9 cellular contexts compared by ENCODE assay signal in genomic region chr1:6554907-6555778, GRCh38. TPM values are rescaled to one million over a fixed set of nuclear protein-coding genes. Genes with fewer than 3 reads are reported as not detected.
DNase-seq lines count a peak whose midpoint lies in the region; ATAC-seq and TF ChIP-seq lines count a peak whose summit lies in the region.
"Had no signal": no experiment of that assay in that cellular context is flagged by ENCODE, and none has a peak within 500 bp of the region (broad histone marks: within the 10 kb centered on the region; RNA-seq: fewer than 3 reads in every experiment).

Gene TAS1R1 (plus strand): TSS chr1:6555307. CDS start chr1:6555374, 67 bp downstream.

- H3K27me3 Mint-ChIP-seq in T-cell: no peaks in the 10 kb centered on the region

- DNase-seq in T-cell: peak in 1 of 34 experiments; percentile 4
- DNase-seq in fibroblast of the aortic adventitia (ENCODE audit: low read depth): peak; percentile 28
- peak in 31 of 56 donors; percentile 2 to 67 (median 15) for DNase-seq in nucleus accumbens (lab: John Stamatoyannopoulos, UW)
- DNase-seq in NCI-H128 (lab: John Stamatoyannopoulos, UW; ENCODE audit: unreplicated experiment): no peak
- DNase-seq in stimulated activated CD4-positive, alpha-beta T cell treated with anti-CD3 and anti-CD28 coated beads, Interleukin-4, amount 100 ng/mL, for 1 hour: no peak
- no peak for DNase-seq in DMS79 (lab: John Stamatoyannopoulos, UW)
- DNase-seq in OCI-M1 (lab: John Stamatoyannopoulos, UW): no peak

- no peaks in the 10 kb centered on the region for H3K36me3 Mint-ChIP-seq in T-cell

- ATAC-seq in T-cell (replicated peaks in 1 of 4): no peak

- H3K27ac Mint-ChIP-seq in T-cell: peak within 1 kb of the TSS; percentile 49 to 76

- peaks cover 5 to 22% (median 19%) of the 10 kb centered on the region in 3 donors for H3K4me1 Mint-ChIP-seq in T-cell

- no peak for TF ChIP-seq CTCF in fibroblast of the aortic adventitia (IDR thresholded peaks at IDR 0.05; ENCODE audit: insufficient read depth, low read length)

- CTCF ChIA-PET in T-cell (lab: Charles Lee): interaction anchor here (0.5 to 1.0 kb wide), 5 partner anchors 25 to 319 kb away, joined by 3 to 5 read pairs (median 3); partner anchors contain the start of gene ICMT (in 1 of the 2)

- H3K4me3 ChIP-seq in GM08714 (ENCODE audit: low read length) (peak within 1 kb of the TSS; percentile 94), fibroblast of the aortic adventitia (ENCODE audit: low read depth, low read length) (peak within 1 kb of the TSS; percentile 90)

- no peaks in the 10 kb centered on the region for H3K9me3 Mint-ChIP-seq in T-cell

- H3K4me3 Mint-ChIP-seq in T-cell: peak within 1 kb of the TSS; percentile 73 to 75 (median 73)

- POLR2A ChIA-PET in T-cell (lab: Charles Lee): interaction anchor here in 1 of 2 donors (0.7 kb wide), 1 partner anchor 72 kb away, joined by 3 read pairs; no protein-coding TSS in a partner anchor

RNA-seq across cellular contexts. Expression of gene TAS1R1, which starts in this region (rescaled TPM):
- total RNA-seq in T-cell (not detected), fibroblast of the aortic adventitia (ENCODE audit: low replicate concordance) (not detected in 2 replicates)
- total RNA-seq: T-helper 2 cell treated with Interferon-gamma antibody and Interleukin-4, amounts not matched to agents 100 ng/mL and 5 ng/mL, for 36 hours had no signal

Comparison
In these comparisons a context has a peak if more than half of its experiments do, and no peak if none do; other contexts are left out.
1. Peak in DNase-seq and H3K4me3 ChIP-seq in fibroblast of the aortic adventitia; RNA of the gene not detected or under 1 TPM.
2. DNase-seq: peak in nucleus accumbens (31 of 56); none in NCI-H128 (single experiment), stimulated activated CD4-positive, alpha-beta T cell treated with anti-CD3 and anti-CD28 coated beads, Interleukin-4, amount 100 ng/mL, for 1 hour (single experiment), DMS79 (single experiment) and OCI-M1 (single experiment).